Comparison of ENCODE assay signal across 8 cellular contexts in genomic region chr6:18990313-18990978, GRCh38.
A peak's percentile ranks its signal among the peaks of the same experiment; 100 is the strongest.
DNase-seq lines count a peak whose midpoint lies in the region; ATAC-seq and TF ChIP-seq lines count a peak whose summit lies in the region.

No MANE protein-coding gene starts in this region.

- H3K27ac ChIP-seq in aorta (ENCODE audit: low read depth in 1 of 2, low read length in 2 of 2): no peak overlapping the region

- H3K4me1 Mint-ChIP-seq in nephron progenitor cell: peaks cover 18% of the 10 kb centered on the region

- H3K4me3 ChIP-seq in GM06990 (replicated peaks; ENCODE audit: low read depth, low read length): no peak overlapping the region
- no peak overlapping the region for H3K4me3 ChIP-seq in fibroblast of mammary gland (ENCODE audit: control insufficient read depth, low read depth, low read length)
- no peak overlapping the region for H3K4me3 ChIP-seq in aorta (ENCODE audit: low read length in 2 of 2)

- ATAC-seq in GM21447 (IDR thresholded peaks at IDR 0.05; ENCODE audit: unreplicated experiment) (peak; percentile 57), aorta (ENCODE audit: low FRiP score) (peak; percentile 41), GM21737 (IDR thresholded peaks at IDR 0.05; ENCODE audit: unreplicated experiment) (no peak)

- H3K4me3 Mint-ChIP-seq in nephron progenitor cell: peak overlapping the region; percentile 62

- WGBS in aorta, 2 donors: 53% methylated on average over 20 of the region's 20 CpGs

- in situ Hi-C loops in KBM-7 (cut with MboI; ENCODE audit: low pct_unique_long_range_greater_than_20kb, low sequenced_read_pairs): no loop called here

- H3K27me3 ChIP-seq in GM06990 (replicated peaks; ENCODE audit: control insufficient read depth, insufficient read depth, low read length) (no peaks in the 10 kb centered on the region; the same call in 1 of the 2 replicates), aorta (ENCODE audit: control insufficient read depth in 1 of 2, insufficient read depth in 2 of 2, low read length in 1 of 2) (no peaks in the 10 kb centered on the region)

- peaks cover 3% of the 10 kb centered on the region for H3K27me3 Mint-ChIP-seq in nephron progenitor cell (ENCODE audit: low read depth, poor library complexity)

- intact Hi-C loops in aorta (cut with DNase I): loop anchor here in 1 of 2 donors (10.0 kb wide), 2 partner anchors 864 to 1064 kb away; no protein-coding TSS in a partner anchor

- no peaks in the 10 kb centered on the region for H3K4me1 ChIP-seq in aorta (ENCODE audit: control insufficient read depth in 1 of 2, insufficient read depth in 2 of 2, low read length in 2 of 2)

- H3K27ac Mint-ChIP-seq in nephron progenitor cell: no peak overlapping the region

- no peaks in the 10 kb centered on the region for H3K9me3 ChIP-seq in aorta (ENCODE audit: control insufficient read depth, low read length)

- DNase-seq in GM06990 (ENCODE audit: extremely low read depth, insufficient read length) (peak; percentile 13), KBM-7 (peak; percentile 68), SW480 (ENCODE audit: low spot score) (peak; percentile 20), fibroblast of mammary gland (ENCODE audit: low read depth) (peak; percentile 37), nephron progenitor cell (peak; percentile 85), aorta (peak; percentile 62 to 88)

- H3K36me3 ChIP-seq in GM06990 (ENCODE audit: control insufficient read depth, insufficient read depth, low read length) (no peaks in the 10 kb centered on the region), aorta (ENCODE audit: control insufficient read depth in 1 of 2, insufficient read depth in 2 of 2, low read length in 1 of 2) (no peaks in the 10 kb centered on the region)

- peaks cover 11% of the 10 kb centered on the region for H3K9me3 Mint-ChIP-seq in nephron progenitor cell

- H3K36me3 Mint-ChIP-seq in nephron progenitor cell (ENCODE audit: low read depth): no peaks in the 10 kb centered on the region

- TF ChIP-seq CTCF in GM06990 (IDR thresholded peaks at IDR 0.05; ENCODE audit: insufficient read depth, low read length, poor library complexity, severe bottlenecking) (peak; percentile 86), fibroblast of mammary gland (conservative IDR thresholded peaks at IDR 0.05; ENCODE audit: control insufficient read depth, insufficient read depth, low read depth, low read length) (peak; percentile 46), nephron progenitor cell (IDR thresholded peaks at IDR 0.05) (peak; percentile 79)

Comparison
In these comparisons a context has a peak if more than half of its experiments do, and no peak if none do; other contexts are left out.
1. DNase-seq: peak in every context shown above with its lines; median percentile 85 in nephron progenitor cell; 75 in aorta; 68 in KBM-7; 37 in fibroblast of mammary gland; 20 in SW480; 13 in GM06990.